In the genomic region with DNA sequence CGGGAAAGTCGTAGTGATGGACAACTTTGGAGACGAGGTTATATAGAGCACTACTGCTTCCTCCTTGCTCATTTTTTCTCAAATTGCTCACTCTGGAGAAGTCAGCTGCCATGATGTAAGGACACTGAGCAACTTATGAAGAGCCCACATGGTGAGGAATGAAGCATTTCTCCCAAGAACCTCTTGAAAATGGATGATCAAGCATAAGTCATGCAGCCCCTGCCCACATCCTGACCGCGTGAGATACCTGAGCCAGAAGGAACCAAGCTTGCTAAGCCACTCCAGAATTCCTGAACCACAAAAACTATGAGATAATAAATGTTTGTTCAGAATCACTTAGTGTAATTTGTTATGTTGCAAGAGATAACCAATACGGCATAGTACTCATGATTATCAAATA, we compare ENCODE assay signal across 31 cellular contexts. TPM values are rescaled to one million over a fixed set of nuclear protein-coding genes. Genes with fewer than 3 reads are reported as not detected.
DNase-seq lines count a peak whose midpoint lies in the region; ATAC-seq, FAIRE-seq and TF ChIP-seq lines count a peak whose summit lies in the region.
"Had no signal": no experiment of that assay in that cellular context is flagged by ENCODE, and none has a peak within 500 bp of the region (broad histone marks: within the 10 kb centered on the region; RNA-seq: fewer than 3 reads in every experiment).

No MANE protein-coding gene starts in this region.

- H3K27me3 ChIP-seq in IMR-90 (ENCODE audit: control insufficient read depth, insufficient read depth, low read length) = no peaks in the 10 kb centered on the region
- no peaks in the 10 kb centered on the region for H3K27me3 ChIP-seq in kidney epithelial cell (ENCODE audit: control insufficient read depth, insufficient read depth, low read length)
- H3K27me3 ChIP-seq: brain microvascular endothelial cell, colonic mucosa, pancreas, right lobe of liver, upper lobe of left lung had no signal

- peaks cover 24 to 60% of the 10 kb centered on the region in 2 experiments for H3K79me1 ChIP-seq in IMR-90 (ENCODE audit: low read depth in 1 of 2, low read length in 2 of 2)

- H3K4me3 ChIP-seq in IMR-90 (ENCODE audit: insufficient read depth, low read depth, low read length) = no peak overlapping the region
- no peak overlapping the region for H3K4me3 ChIP-seq in kidney epithelial cell (ENCODE audit: low read depth, low read length)
- H3K4me3 ChIP-seq: A549, colonic mucosa, pancreas, right lobe of liver, upper lobe of left lung had no signal

- H2AK9ac ChIP-seq in IMR-90 (replicated peaks; ENCODE audit: low read depth, low read length, poor library complexity) = no peak overlapping the region

- TF ChIP-seq CTCF in IMR-90 (conservative IDR thresholded peaks at IDR 0.05; ENCODE audit: low read depth, low read length) (no peak), kidney epithelial cell (IDR thresholded peaks at IDR 0.05; ENCODE audit: insufficient read depth, low read length, poor library complexity, severe bottlenecking) (no peak), D721Med (IDR thresholded peaks at IDR 0.05; ENCODE audit: insufficient read depth, missing control alignments) (no peak)

- peaks cover 56% of the 10 kb centered on the region for H3K36me3 ChIP-seq in IMR-90 (ENCODE audit: control insufficient read depth, insufficient read depth, low read length)
- H3K36me3 ChIP-seq in kidney epithelial cell (ENCODE audit: control insufficient read depth, insufficient read depth, low read length) = no peaks in the 10 kb centered on the region
- H3K36me3 ChIP-seq: brain microvascular endothelial cell, colonic mucosa, pancreas, right lobe of liver, upper lobe of left lung, WERI-Rb-1 had no signal

- H2BK15ac ChIP-seq in IMR-90 (ENCODE audit: low read depth, low read length) = no peak overlapping the region

- H3K27ac ChIP-seq in IMR-90 (ENCODE audit: insufficient read depth, low read length) = no peak overlapping the region
- H3K27ac ChIP-seq: A549, brain microvascular endothelial cell, colonic mucosa, KMS-11, pancreas, right lobe of liver, upper lobe of left lung, WERI-Rb-1 had no signal

- no peak overlapping the region for H2AK5ac ChIP-seq in IMR-90 (ENCODE audit: low read depth, low read length)

- peak; percentile 70 for DNase-seq in ACHN
- DNase-seq in IMR-90 = peak; percentile 80
- peak; percentile 42 for DNase-seq in astrocyte of the hippocampus (ENCODE audit: low read depth, low spot score)
- peak; percentile 7 for DNase-seq in kidney epithelial cell (ENCODE audit: low read depth)
- no peak for DNase-seq in GF-D8 (lab: John Stamatoyannopoulos, UW)
- DNase-seq in NCI-H446 (lab: John Stamatoyannopoulos, UW) = no peak
- DNase-seq in D721Med (ENCODE audit: insufficient read length, low spot score) = no peak
- DNase-seq: activated CD4-positive, alpha-beta T cell treated with anti-CD3 and anti-CD28 coated beads, Interleukin-2, amount 50 U/mL, for 1 hour; activated CD8-positive, alpha-beta memory T cell treated with anti-CD3 and anti-CD28 coated beads, Interleukin-2, amount 50 U/mL, for 4 hours; activated naive CD8-positive, alpha-beta T cell treated with anti-CD3 and anti-CD28 coated beads for 36 hours; brain microvascular endothelial cell; colonic mucosa; COR-L47; effector memory CD8-positive, alpha-beta T cell; glutamatergic neuron; GOT3; naive thymus-derived CD4-positive, alpha-beta T cell; NCI-H2081; NCI-H524; pancreas; right lobe of liver; SK-N-SH; stimulated activated CD4-positive, alpha-beta T cell treated with anti-CD3 and anti-CD28 coated beads, Interleukin-15, amount 100 ng/mL, for 24 hours; T-helper 2 cell; upper lobe of left lung; WERI-Rb-1 had no signal

- FAIRE-seq in D721Med (lab: Jason Lieb, UNC) = no peak
- FAIRE-seq: A549, HTR-8/SVneo, pancreas had no signal

- H3K18ac ChIP-seq in IMR-90 (ENCODE audit: low read depth, low read length) = no peak overlapping the region

- TF ChIP-seq RAD21 in IMR-90 (IDR thresholded peaks at IDR 0.05; ENCODE audit: low read length) = no peak

- ATAC-seq in IMR-90 (ENCODE audit: low read depth) (peak; percentile 10), GM18870 (IDR thresholded peaks at IDR 0.05; ENCODE audit: unreplicated experiment) (no peak)
- ATAC-seq: A549; effector memory CD8-positive, alpha-beta T cell; left lobe of liver; naive thymus-derived CD4-positive, alpha-beta T cell; pancreas; right lobe of liver had no signal

- H3K9me1 ChIP-seq in IMR-90 (ENCODE audit: insufficient read depth, low read length) = peaks cover 9% of the 10 kb centered on the region

- POLR2A ChIA-PET in IMR-90 (lab: Charles Lee; ENCODE audit: unreplicated experiment) = no interaction called here

- peaks cover 10% of the 10 kb centered on the region for H3K4me1 ChIP-seq in IMR-90 (ENCODE audit: control insufficient read depth, insufficient read depth, low read length)
- H3K4me1 ChIP-seq: A549, colonic mucosa, right lobe of liver had no signal

- H4K5ac ChIP-seq in IMR-90 (ENCODE audit: low read depth, low read length) = no peak overlapping the region

- no peak for TF ChIP-seq POLR2A in IMR-90 (IDR thresholded peaks at IDR 0.05; ENCODE audit: low read depth, low read length)

- no peak overlapping the region for H3K4me2 ChIP-seq in IMR-90 (ENCODE audit: low read depth, low read length)
- H3K4me2 ChIP-seq: A549, KMS-11, SK-N-SH had no signal

- in situ Hi-C loops in ACHN (cut with HindIII; ENCODE audit: low pct_ligation_motif_present, low pct_unique_long_range_greater_than_20kb, low sequenced_read_pairs) (no loop called here), IMR-90 (cut with MboI; ENCODE audit: low sequenced_read_pairs) (no loop called here)

- no peak overlapping the region for H2AFZ ChIP-seq in IMR-90 (replicated peaks; ENCODE audit: low read length, poor library complexity)

- H2BK20ac ChIP-seq in IMR-90 (ENCODE audit: low read depth, low read length) = no peak overlapping the region

- CTCF ChIA-PET in IMR-90 (lab: Yijun Ruan, JAX) = interaction anchor here (0.5 kb wide), 1 partner anchor 100 kb away, joined by 4 read pairs; no protein-coding TSS in a partner anchor

- no peaks in the 10 kb centered on the region for H3K9me3 ChIP-seq in IMR-90 (ENCODE audit: control insufficient read depth, insufficient read depth, low read length)
- H3K9me3 ChIP-seq: A549, colonic mucosa, pancreas, right lobe of liver, SK-N-SH, upper lobe of left lung had no signal

- H3K23ac ChIP-seq in IMR-90 (ENCODE audit: low read depth, low read length) = peak overlapping the region; percentile 35

- H3K4ac ChIP-seq in IMR-90 (ENCODE audit: low read depth, low read length) = no peak overlapping the region

- H2BK120ac ChIP-seq in IMR-90 (ENCODE audit: low read depth, low read length) = no peak overlapping the region

- no peak overlapping the region for H4K8ac ChIP-seq in IMR-90 (ENCODE audit: low read depth in 2 of 2, low read length in 2 of 2)

- H3K56ac ChIP-seq in IMR-90 (ENCODE audit: extremely low read depth, insufficient read depth, low read length) = no peak overlapping the region

- dilution Hi-C loops in IMR-90 (cut with HindIII; ENCODE audit: low sequenced_read_pairs, unreplicated experiment) = no loop called here

- no peak overlapping the region for H4K91ac ChIP-seq in IMR-90 (ENCODE audit: insufficient read depth, low read depth, low read length)

- BruUV-seq in IMR-90 (replicated peaks; lab: Mats Ljungman, UMichigan) = no TSS peak

- no peak overlapping the region for H3K14ac ChIP-seq in IMR-90 (replicated peaks; ENCODE audit: low read depth, low read length)

- intact Hi-C loops in IMR-90 (cut with micrococcal nuclease) = no loop called here

- WGBS in IMR-90 (ENCODE audit: extremely low coverage in 2 of 2, insufficient read length in 1 of 2), 2 experiments = no CpG with 5 or more reads among the region's 6 CpGs

- H4K20me1 ChIP-seq in IMR-90 (ENCODE audit: insufficient read depth, low read length) = peaks cover 82% of the 10 kb centered on the region

- H3K9ac ChIP-seq in IMR-90 (ENCODE audit: low read depth, low read length) = no peak overlapping the region
- H3K9ac ChIP-seq: KMS-11, SK-N-SH had no signal

- H2BK5ac ChIP-seq in IMR-90 (ENCODE audit: low read depth, low read length, poor library complexity, severe bottlenecking) = no peak overlapping the region

TF ChIP-seq in IMR-90, 13 proteins besides CTCF, POLR2A, EP300 and RAD21:
- peak; percentile 20; the same call in 1 of the 2 replicates for TF ChIP-seq CEBPB (IDR thresholded peaks at IDR 0.05; ENCODE audit: low read depth, low read length)
- no peak for TF ChIP-seq RCOR1 (IDR thresholded peaks at IDR 0.05; ENCODE audit: insufficient replicate concordance, low read length)

RNA-seq across cellular contexts. Expression of a gene that starts 42.8 kb away (rescaled TPM):
- 567 and 770 TPM in 2 replicates for total RNA-seq in IMR-90 (2012; rRNA removed)
- 71.5 and 101 TPM in 2 replicates for polyA plus RNA-seq in IMR-90 (2012; rRNA removed)
- 25.9 and 36.3 TPM in 2 replicates for polyA plus RNA-seq in IMR-90 (2012; cell fraction: cytosol; rRNA removed)
- 34.7 and 324 TPM in 2 replicates for polyA plus RNA-seq in IMR-90 (2012; cell fraction: nucleus; rRNA removed; ENCODE audit: low replicate concordance)
- total RNA-seq in kidney epithelial cell = 2.2 and 7.6 TPM in 2 replicates
- total RNA-seq: activated naive CD8-positive, alpha-beta T cell treated with anti-CD3 and anti-CD28 coated beads for 36 hours had no signal

Comparison
In these comparisons a context has a peak if more than half of its experiments do, and no peak if none do; other contexts are left out.
1. DNase-seq: peak in ACHN (single experiment), IMR-90 (single experiment), astrocyte of the hippocampus (single experiment) and kidney epithelial cell (single experiment); none in GF-D8 (single experiment), NCI-H446 (0 of 2) and D721Med (single experiment).
2. RNA of a gene that starts 42.8 kb away (total RNA-seq): 567 to 770 TPM in IMR-90; 2.2 to 7.6 TPM in kidney epithelial cell; every median in the first group is over 10 times any median in the second.